In the genomic region with DNA sequence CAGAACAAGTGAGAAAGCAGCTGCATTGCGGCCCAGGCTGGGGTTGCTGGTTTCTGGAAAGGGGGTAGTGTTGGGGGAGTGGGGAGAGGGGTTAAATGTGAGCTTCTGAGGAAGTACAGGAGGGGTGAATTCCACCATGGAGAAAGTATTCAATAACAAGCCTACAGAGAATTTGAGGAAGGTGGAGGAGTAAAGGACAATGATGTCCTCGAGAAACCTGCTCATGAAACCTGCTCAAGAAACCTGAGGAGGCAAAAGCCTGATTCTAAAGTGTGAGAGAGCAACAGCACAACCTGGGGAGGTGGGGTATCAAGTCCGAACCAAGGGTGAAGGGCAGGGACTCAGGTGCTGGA, we compare ENCODE assay signal across 1 cellular context.
TF ChIP-seq lines count a peak whose summit lies in the region.

No MANE protein-coding gene starts in this region.

TF ChIP-seq in HCT116, 20 proteins besides CTCF, POLR2A, EP300 and RAD21:
- TF ChIP-seq, protein P1, sequence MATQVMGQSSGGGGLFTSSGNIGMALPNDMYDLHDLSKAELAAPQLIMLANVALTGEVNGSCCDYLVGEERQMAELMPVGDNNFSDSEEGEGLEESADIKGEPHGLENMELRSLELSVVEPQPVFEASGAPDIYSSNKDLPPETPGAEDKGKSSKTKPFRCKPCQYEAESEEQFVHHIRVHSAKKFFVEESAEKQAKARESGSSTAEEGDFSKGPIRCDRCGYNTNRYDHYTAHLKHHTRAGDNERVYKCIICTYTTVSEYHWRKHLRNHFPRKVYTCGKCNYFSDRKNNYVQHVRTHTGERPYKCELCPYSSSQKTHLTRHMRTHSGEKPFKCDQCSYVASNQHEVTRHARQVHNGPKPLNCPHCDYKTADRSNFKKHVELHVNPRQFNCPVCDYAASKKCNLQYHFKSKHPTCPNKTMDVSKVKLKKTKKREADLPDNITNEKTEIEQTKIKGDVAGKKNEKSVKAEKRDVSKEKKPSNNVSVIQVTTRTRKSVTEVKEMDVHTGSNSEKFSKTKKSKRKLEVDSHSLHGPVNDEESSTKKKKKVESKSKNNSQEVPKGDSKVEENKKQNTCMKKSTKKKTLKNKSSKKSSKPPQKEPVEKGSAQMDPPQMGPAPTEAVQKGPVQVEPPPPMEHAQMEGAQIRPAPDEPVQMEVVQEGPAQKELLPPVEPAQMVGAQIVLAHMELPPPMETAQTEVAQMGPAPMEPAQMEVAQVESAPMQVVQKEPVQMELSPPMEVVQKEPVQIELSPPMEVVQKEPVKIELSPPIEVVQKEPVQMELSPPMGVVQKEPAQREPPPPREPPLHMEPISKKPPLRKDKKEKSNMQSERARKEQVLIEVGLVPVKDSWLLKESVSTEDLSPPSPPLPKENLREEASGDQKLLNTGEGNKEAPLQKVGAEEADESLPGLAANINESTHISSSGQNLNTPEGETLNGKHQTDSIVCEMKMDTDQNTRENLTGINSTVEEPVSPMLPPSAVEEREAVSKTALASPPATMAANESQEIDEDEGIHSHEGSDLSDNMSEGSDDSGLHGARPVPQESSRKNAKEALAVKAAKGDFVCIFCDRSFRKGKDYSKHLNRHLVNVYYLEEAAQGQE (IDR thresholded peaks at IDR 0.05; ENCODE audit: low read depth), result no peak
